In the genomic region with DNA sequence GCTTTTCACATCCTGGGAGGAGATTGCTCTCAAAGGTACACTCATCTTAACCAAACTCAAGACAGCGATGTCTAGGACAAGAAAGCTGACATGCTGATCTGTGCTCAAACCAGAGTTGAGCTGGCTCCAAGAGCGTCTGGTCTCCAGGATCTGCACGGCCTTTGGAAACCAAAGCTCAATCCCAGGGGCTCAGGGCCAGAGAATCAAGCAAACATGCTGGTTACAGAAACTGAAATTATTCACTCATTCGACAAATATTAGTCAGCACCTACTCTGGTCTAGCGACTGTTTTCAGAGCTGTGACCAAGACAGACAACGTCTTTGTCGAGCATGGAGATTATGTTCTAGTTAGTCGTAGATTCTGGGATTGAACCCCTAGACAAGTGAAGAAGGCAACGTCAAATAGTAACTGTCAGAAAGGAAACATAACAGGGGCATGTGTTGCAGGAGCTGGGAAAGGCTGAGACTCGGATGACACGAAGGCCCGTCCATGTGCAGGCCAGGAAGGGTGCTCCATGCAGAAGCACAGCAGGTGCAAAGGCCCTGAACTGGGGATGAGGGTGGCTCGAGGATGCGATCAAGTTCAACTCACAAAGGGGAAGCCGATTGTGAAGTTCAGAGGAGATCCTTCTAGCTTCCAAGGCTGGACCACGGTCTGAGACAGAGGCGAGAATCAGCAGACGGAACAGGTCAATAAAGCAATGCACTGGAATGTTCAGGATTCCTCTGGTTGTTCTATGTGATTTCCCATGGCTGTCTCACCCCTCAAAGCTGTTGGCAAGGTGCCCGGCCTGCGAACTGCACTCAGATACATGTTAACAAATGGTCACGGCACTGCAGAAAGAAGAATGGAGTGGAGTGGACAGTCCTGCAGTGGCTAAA, we compare ENCODE assay signal across 30 cellular contexts. TPM values are rescaled to one million over a fixed set of nuclear protein-coding genes. Genes with fewer than 3 reads are reported as not detected.
DNase-seq lines count a peak whose midpoint lies in the region; FAIRE-seq and TF ChIP-seq lines count a peak whose summit lies in the region.
"Had no signal": no experiment of that assay in that cellular context is flagged by ENCODE, and none has a peak within 500 bp of the region (broad histone marks: within the 10 kb centered on the region; RNA-seq: fewer than 3 reads in every experiment).

No MANE protein-coding gene starts in this region.

- no peak for TF ChIP-seq RAD21 in SK-N-SH (IDR thresholded peaks at IDR 0.05; ENCODE audit: low read length)

- intact Hi-C loops in testis (cut with DNase I; ENCODE audit: low total_unique reads), result no loop called here

- TF ChIP-seq CTCF in astrocyte (IDR thresholded peaks at IDR 0.05; ENCODE audit: insufficient read depth, low read depth, low read length) (no peak), kidney epithelial cell (IDR thresholded peaks at IDR 0.05; ENCODE audit: insufficient read depth, low read length, poor library complexity, severe bottlenecking) (no peak), testis (IDR thresholded peaks at IDR 0.05) (no peak), SK-N-SH (IDR thresholded peaks at IDR 0.05) (no peak)

- CTCF ChIA-PET in SK-N-SH (lab: Yijun Ruan, JAX), result interaction anchor here (1.0 to 1.1 kb wide), 2 partner anchors 34 kb away, joined by 4 read pairs; no protein-coding TSS in a partner anchor

- H3K27me3 ChIP-seq in astrocyte (ENCODE audit: insufficient read depth, low read length), result peaks cover 54% of the 10 kb centered on the region
- peaks cover 36% of the 10 kb centered on the region for H3K27me3 ChIP-seq in kidney epithelial cell (ENCODE audit: control insufficient read depth, insufficient read depth, low read length)
- H3K27me3 ChIP-seq in testis, result no peaks in the 10 kb centered on the region
- peaks cover 43% of the 10 kb centered on the region for H3K27me3 ChIP-seq in SK-N-SH (ENCODE audit: insufficient read depth)
- H3K27me3 ChIP-seq: ascending aorta, MG63, spleen had no signal

- no peak overlapping the region for H2AFZ ChIP-seq in astrocyte (ENCODE audit: low read depth, low read length)
- no peak overlapping the region for H2AFZ ChIP-seq in SK-N-SH (ENCODE audit: low read depth)

- TF ChIP-seq EP300 in SK-N-SH (IDR thresholded peaks at IDR 0.05; ENCODE audit: borderline replicate concordance in 1 of 2, low read depth in 1 of 2, low read length in 1 of 2), result no peak

- no peak overlapping the region for H3K4me3 Mint-ChIP-seq in astrocyte (ENCODE audit: unreplicated experiment)
- H3K4me3 Mint-ChIP-seq: activated naive CD8-positive, alpha-beta T cell; activated T-helper 1 cell treated with anti-CD3 and anti-CD28 coated beads, Interleukin-12 subunit alpha, Interleukin-12 subunit beta, Interleukin-2, Interleukin-4 antibody, amounts not matched to agents 30 ng/mL and 10 ng/mL and 1 ng/mL, durations not matched to agents 14 hours and 24 hours and 36 hours; mesothelial cell of epicardium; naive thymus-derived CD8-positive, alpha-beta T cell; stimulated activated naive B cell treated with anti-CD40 and anti-IgM and Interleukin-4, amounts not matched to agents 10 μg/mL and 1 μg/mL and 100 μg/mL, for 72 hours; WTC11 had no signal

- H3K36me3 ChIP-seq in astrocyte (ENCODE audit: insufficient read depth, low read length) (no peaks in the 10 kb centered on the region), kidney epithelial cell (ENCODE audit: control insufficient read depth, insufficient read depth, low read length) (no peaks in the 10 kb centered on the region), testis (ENCODE audit: low read depth, missing control alignments) (no peaks in the 10 kb centered on the region), SK-N-SH (replicated peaks in 1 of 2; ENCODE audit: control insufficient read depth in 1 of 2, insufficient read depth in 2 of 2, low read length in 1 of 2) (no peaks in the 10 kb centered on the region)
- H3K36me3 ChIP-seq: ascending aorta, heart right ventricle, left lung, MG63, spleen, tibial artery had no signal

- H3K4me2 ChIP-seq in astrocyte (ENCODE audit: low read length), result no peak overlapping the region
- no peak overlapping the region for H3K4me2 ChIP-seq in SK-N-SH

- no peaks in the 10 kb centered on the region for H3K9me2 ChIP-seq in SK-N-SH

- WGBS in testis, 2 donors, result 75 to 82% methylated on average over 21 of the region's 21 CpGs
- WGBS in SK-N-SH (ENCODE audit: low lambda C conversion rate), result 61% methylated on average over 21 of the region's 21 CpGs

- no peak for TF ChIP-seq POLR2A in testis (IDR thresholded peaks at IDR 0.05)

- H3K27me3 Mint-ChIP-seq in astrocyte (ENCODE audit: low read depth, unreplicated experiment), result peaks cover 32% of the 10 kb centered on the region
- H3K27me3 Mint-ChIP-seq: activated naive CD8-positive, alpha-beta T cell had no signal

- H3K4me3 ChIP-seq in astrocyte (ENCODE audit: insufficient read depth, low read depth, low read length) (no peak overlapping the region), kidney epithelial cell (ENCODE audit: low read depth, low read length) (no peak overlapping the region), testis (no peak overlapping the region), SK-N-SH (ENCODE audit: low read depth in 2 of 2, low read length in 1 of 2) (no peak overlapping the region)
- H3K4me3 ChIP-seq: ascending aorta, heart right ventricle, left lung, MG63, spleen, tibial artery had no signal

- H3K9ac ChIP-seq in astrocyte (ENCODE audit: low read length), result no peak overlapping the region
- H3K9ac ChIP-seq in SK-N-SH, result no peak overlapping the region

- H3K79me2 ChIP-seq in astrocyte (ENCODE audit: insufficient read depth, low read length) (no peaks in the 10 kb centered on the region), SK-N-SH (ENCODE audit: insufficient read depth) (no peaks in the 10 kb centered on the region)

- H4K20me1 ChIP-seq in astrocyte (ENCODE audit: insufficient read depth, low read length) (no peaks in the 10 kb centered on the region), SK-N-SH (ENCODE audit: insufficient read depth) (no peaks in the 10 kb centered on the region)

- no peak overlapping the region for H3K27ac ChIP-seq in astrocyte (ENCODE audit: low read depth, low read length)
- H3K27ac ChIP-seq in testis, result no peak overlapping the region
- no peak overlapping the region for H3K27ac ChIP-seq in SK-N-SH (ENCODE audit: low read depth in 2 of 2, low read length in 1 of 2)
- H3K27ac ChIP-seq: 22Rv1, ascending aorta, heart right ventricle, left lung, spleen, tibial artery had no signal

- no peaks in the 10 kb centered on the region for H3K4me1 Mint-ChIP-seq in astrocyte (ENCODE audit: low read depth, unreplicated experiment)
- H3K4me1 Mint-ChIP-seq: naive thymus-derived CD8-positive, alpha-beta T cell; stimulated activated naive B cell treated with anti-CD40 and anti-IgM and Interleukin-4, amounts not matched to agents 10 μg/mL and 1 μg/mL and 100 μg/mL, for 72 hours had no signal

- no peak for FAIRE-seq in astrocyte (lab: Jason Lieb, UNC)
- FAIRE-seq: G401.6, GM18507 had no signal

- H3K4me1 ChIP-seq in astrocyte (ENCODE audit: insufficient read depth, low read length) (no peaks in the 10 kb centered on the region), testis (no peaks in the 10 kb centered on the region), SK-N-SH (ENCODE audit: control insufficient read depth in 1 of 2, insufficient read depth in 2 of 2, low read depth in 1 of 2, low read length in 1 of 2) (no peaks in the 10 kb centered on the region)
- H3K4me1 ChIP-seq: ascending aorta, left lung, tibial artery had no signal

- H3K36me3 Mint-ChIP-seq in astrocyte (ENCODE audit: low read depth, unreplicated experiment), result peaks cover 4% of the 10 kb centered on the region
- H3K36me3 Mint-ChIP-seq: activated naive CD8-positive, alpha-beta T cell; mesothelial cell of epicardium; naive thymus-derived CD8-positive, alpha-beta T cell; stimulated activated naive B cell treated with anti-CD40 and anti-IgM and Interleukin-4, amounts not matched to agents 10 μg/mL and 1 μg/mL and 100 μg/mL, for 72 hours; WTC11 had no signal

- no peaks in the 10 kb centered on the region for H3F3A ChIP-seq in SK-N-SH (replicated peaks; ENCODE audit: insufficient read depth)

- H3K9me3 ChIP-seq in astrocyte (ENCODE audit: insufficient read depth, low read depth, low read length), result no peaks in the 10 kb centered on the region
- H3K9me3 ChIP-seq in testis, result no peaks in the 10 kb centered on the region
- H3K9me3 ChIP-seq in SK-N-SH, result no peaks in the 10 kb centered on the region
- H3K9me3 ChIP-seq: ascending aorta, heart right ventricle, left lung, MG63, spleen, tibial artery had no signal

- POLR2A ChIA-PET in SK-N-SH (lab: Yijun Ruan, JAX), result no interaction called here

- H3K27ac Mint-ChIP-seq in astrocyte (ENCODE audit: unreplicated experiment), result no peak overlapping the region
- H3K27ac Mint-ChIP-seq: activated naive CD8-positive, alpha-beta T cell; activated T-helper 1 cell treated with anti-CD3 and anti-CD28 coated beads, Interleukin-12 subunit alpha, Interleukin-12 subunit beta, Interleukin-2, Interleukin-4 antibody, amounts not matched to agents 30 ng/mL and 10 ng/mL and 1 ng/mL, durations not matched to agents 14 hours and 24 hours and 36 hours; mesothelial cell of epicardium; naive thymus-derived CD8-positive, alpha-beta T cell; stimulated activated naive B cell treated with anti-CD40 and anti-IgM and Interleukin-4, amounts not matched to agents 10 μg/mL and 1 μg/mL and 100 μg/mL, for 72 hours; WTC11 had no signal

- peak; percentile 10 for DNase-seq in DMS79 treated with DMSO at 0.1 percent for 48 hours (lab: John Stamatoyannopoulos, UW)
- DNase-seq in DMS79 (lab: John Stamatoyannopoulos, UW), result no peak
- DNase-seq in astrocyte (ENCODE audit: low read depth), result peak; percentile 5
- DNase-seq in kidney epithelial cell (ENCODE audit: low read depth), result peak; percentile 2
- peak; percentile 38 for DNase-seq in testis
- no peak for DNase-seq in SK-N-SH
- no peak for DNase-seq in stimulated activated naive CD4-positive, alpha-beta T cell treated with Interleukin-2 at 50 U/mL for 16 hours (lab: John Stamatoyannopoulos, UW)
- no peak for DNase-seq in COLO829 (ENCODE audit: low spot score)
- DNase-seq: left lung; MG63; NCI-H1417 treated with DMSO at 0.1 percent for 48 hours; NCI-H510A; occipital lobe; RPMI8226; spleen; stimulated activated CD4-positive, alpha-beta T cell treated with anti-CD3 and anti-CD28 coated beads, Interleukin-4, amount 100 ng/mL, for 1 hour; stimulated activated naive B cell treated with anti-CD40 and anti-IgM and Interleukin-4, amounts not matched to agents 10 μg/mL and 1 μg/mL and 100 μg/mL, for 72 hours had no signal

- H3K9me3 Mint-ChIP-seq in astrocyte (ENCODE audit: unreplicated experiment), result peaks cover 5% of the 10 kb centered on the region
- H3K9me3 Mint-ChIP-seq: activated T-helper 1 cell treated with anti-CD3 and anti-CD28 coated beads, Interleukin-12 subunit alpha, Interleukin-12 subunit beta, Interleukin-2, Interleukin-4 antibody, amounts not matched to agents 30 ng/mL and 10 ng/mL and 1 ng/mL, durations not matched to agents 14 hours and 24 hours and 36 hours; mesothelial cell of epicardium; naive thymus-derived CD8-positive, alpha-beta T cell; stimulated activated naive B cell treated with anti-CD40 and anti-IgM and Interleukin-4, amounts not matched to agents 10 μg/mL and 1 μg/mL and 100 μg/mL, for 72 hours; WTC11 had no signal

RNA-seq across cellular contexts. Expression of a gene that starts 12.5 kb away (rescaled TPM):
- total RNA-seq in astrocyte (not detected in 2 replicates), kidney epithelial cell (under 0.01 TPM in 1 of 2 replicates, not detected in the other), testis (1 to 10 TPM in 1 of 2 donors, under 1 TPM in 1; 0.19 to 3.1 TPM)
- polyA plus RNA-seq in testis (ENCODE audit: insufficient read depth, low read depth, low replicate concordance) (0.88 TPM), SK-N-SH (2012; rRNA removed) (not detected in 2 replicates)
- not detected in 2 replicates for polyA plus RNA-seq in SK-N-SH (2012; cell fraction: cytosol; rRNA removed)
- 0.07 TPM in 1 of 2 replicates, not detected in the other for polyA plus RNA-seq in SK-N-SH (2012; cell fraction: nucleus; rRNA removed)
- total RNA-seq: activated T-helper 1 cell treated with anti-CD3 and anti-CD28 coated beads, Interleukin-12 subunit alpha, Interleukin-12 subunit beta, Interleukin-2, Interleukin-4 antibody, amounts not matched to agents 30 ng/mL and 10 ng/mL and 1 ng/mL, durations not matched to agents 14 hours and 24 hours and 36 hours; fibroblast of villous mesenchyme; left lung; mesothelial cell of epicardium; naive thymus-derived CD8-positive, alpha-beta T cell had no signal
- polyA plus RNA-seq: naive thymus-derived CD8-positive, alpha-beta T cell had no signal

RNA-seq across cellular contexts. Expression of a gene that starts 23.5 kb away (rescaled TPM):
- not detected in 2 replicates for total RNA-seq in astrocyte
- 0.17 and 0.41 TPM in 2 replicates for total RNA-seq in kidney epithelial cell
- total RNA-seq in testis, result 10 to 100 TPM; 24.8 to 33.9 TPM
- polyA plus RNA-seq in testis (ENCODE audit: insufficient read depth, low read depth, low replicate concordance), result 19.8 TPM
- polyA plus RNA-seq in SK-N-SH (2012; rRNA removed), result not detected in 2 replicates
- not detected in 2 replicates for polyA plus RNA-seq in SK-N-SH (2012; cell fraction: cytosol; rRNA removed)
- not detected in 2 replicates for polyA plus RNA-seq in SK-N-SH (2012; cell fraction: nucleus; rRNA removed)
- total RNA-seq: activated T-helper 1 cell treated with anti-CD3 and anti-CD28 coated beads, Interleukin-12 subunit alpha, Interleukin-12 subunit beta, Interleukin-2, Interleukin-4 antibody, amounts not matched to agents 30 ng/mL and 10 ng/mL and 1 ng/mL, durations not matched to agents 14 hours and 24 hours and 36 hours; ascending aorta; cerebellum; fibroblast of villous mesenchyme; heart right ventricle; left lung; naive thymus-derived CD8-positive, alpha-beta T cell; occipital lobe had no signal
- polyA plus RNA-seq: heart right ventricle; naive thymus-derived CD8-positive, alpha-beta T cell had no signal

Comparison
In these comparisons a context has a peak if more than half of its experiments do, and no peak if none do; other contexts are left out.
1. DNase-seq: peak in DMS79 treated with DMSO at 0.1 percent for 48 hours (single experiment), astrocyte (single experiment), kidney epithelial cell (single experiment) and testis (single experiment); none in DMS79 (single experiment), SK-N-SH (single experiment), stimulated activated naive CD4-positive, alpha-beta T cell treated with Interleukin-2 at 50 U/mL for 16 hours (single experiment) and COLO829 (single experiment).
2. RNA of a gene that starts 23.5 kb away (total RNA-seq): 24.8 to 33.9 TPM in testis; 0.17 to 0.41 TPM in kidney epithelial cell and not detected in astrocyte; every median in the first group is over 10 times any median in the second.